Comparison of ENCODE assay signal across 11 cellular contexts in genomic region chr12:121026274-121027045, GRCh38.
A peak's percentile ranks its signal among the peaks of the same experiment; 100 is the strongest.
DNase-seq lines count a peak whose midpoint lies in the region; ATAC-seq and TF ChIP-seq lines count a peak whose summit lies in the region.
"Had no signal": no experiment of that assay in that cellular context is flagged by ENCODE, and none has a peak within 500 bp of the region (broad histone marks: within the 10 kb centered on the region; RNA-seq: fewer than 3 reads in every experiment).

No MANE protein-coding gene starts in this region.

- ATAC-seq in GM19328 (IDR thresholded peaks at IDR 0.05; ENCODE audit: unreplicated experiment), result no peak
- ATAC-seq: stimulated activated memory B cell treated with anti-CD40 and anti-IgM and Interleukin-4, amounts not matched to agents 10 μg/mL and 1 μg/mL and 100 μg/mL, for 72 hours had no signal

- H3K27ac ChIP-seq in duodenal mucosa (ENCODE audit: low read depth, low read length) (peak overlapping the region; percentile 81), parathyroid adenoma (peak overlapping the region; percentile 5)
- H3K27ac ChIP-seq: SJCRH30 had no signal

- H3K27me3 ChIP-seq in duodenal mucosa (ENCODE audit: control insufficient read depth in 1 of 2, insufficient read depth in 2 of 2, low read length in 2 of 2) (no peaks in the 10 kb centered on the region), parathyroid adenoma (ENCODE audit: control insufficient read depth, insufficient read depth, low read length) (no peaks in the 10 kb centered on the region)
- H3K27me3 ChIP-seq: SJCRH30 had no signal

- H3K36me3 ChIP-seq in duodenal mucosa (ENCODE audit: control insufficient read depth in 1 of 2, insufficient read depth in 2 of 2, low read length in 2 of 2) (no peaks in the 10 kb centered on the region), parathyroid adenoma (ENCODE audit: control insufficient read depth, insufficient read depth, low read length) (no peaks in the 10 kb centered on the region)
- H3K36me3 ChIP-seq: SJCRH30 had no signal

- peak; percentile 68 for DNase-seq in ELF-1 (ENCODE audit: low read depth, low spot score)
- peak; percentile 74 for DNase-seq in NB4 (ENCODE audit: low read depth)
- no peak for DNase-seq in COR-L47 (lab: John Stamatoyannopoulos, UW)
- DNase-seq in DMS153 (lab: John Stamatoyannopoulos, UW), result no peak
- DNase-seq: activated CD4-positive, alpha-beta T cell treated with anti-CD3 and anti-CD28 coated beads for 48 hours; activated effector memory CD4-positive, alpha-beta T cell treated with Interleukin-2 at 50 U/mL for 16 hours; SJCRH30 had no signal

- H2AFZ ChIP-seq in parathyroid adenoma, result peak overlapping the region; percentile 54

- no peaks in the 10 kb centered on the region for H3K9me3 ChIP-seq in duodenal mucosa (ENCODE audit: control insufficient read depth in 1 of 2, low read length in 2 of 2)
- H3K9me3 ChIP-seq in parathyroid adenoma (ENCODE audit: control insufficient read depth, low read length), result no peaks in the 10 kb centered on the region
- H3K9me3 ChIP-seq: SJCRH30 had no signal

- H3K9ac ChIP-seq in duodenal mucosa (ENCODE audit: low read depth in 1 of 2, low read length in 2 of 2) (peak overlapping the region; percentile 38 to 52), parathyroid adenoma (no peak overlapping the region)

- H3K4me1 ChIP-seq in duodenal mucosa (ENCODE audit: control insufficient read depth in 1 of 2, insufficient read depth in 2 of 2, low read length in 2 of 2), result peaks cover 5 to 11% of the 10 kb centered on the region in 2 donors
- H3K4me1 ChIP-seq in parathyroid adenoma, result peaks cover 4% of the 10 kb centered on the region
- H3K4me1 ChIP-seq: SJCRH30 had no signal

- TF ChIP-seq CTCF in NB4 (IDR thresholded peaks at IDR 0.05; ENCODE audit: low read depth, low read length), result no peak
- TF ChIP-seq CTCF in parathyroid adenoma (IDR thresholded peaks at IDR 0.05), result peak; percentile 21

- H3K79me2 ChIP-seq in parathyroid adenoma, result no peaks in the 10 kb centered on the region

- peak overlapping the region; percentile 17 for H3K4me2 ChIP-seq in parathyroid adenoma (ENCODE audit: low read length)

- H3K4me3 ChIP-seq in NB4 (ENCODE audit: low read depth, low read length) (no peak overlapping the region), duodenal mucosa (ENCODE audit: low read depth in 1 of 2, low read length in 2 of 2) (peak overlapping the region in 1 of 2 donors; percentile 10), parathyroid adenoma (ENCODE audit: low read depth, low read length) (no peak overlapping the region)
- H3K4me3 ChIP-seq: SJCRH30 had no signal

- no peak for TF ChIP-seq POLR2A in NB4 (IDR thresholded peaks at IDR 0.05; ENCODE audit: extremely low read depth, insufficient read length)

Comparison
In these comparisons a context has a peak if more than half of its experiments do, and no peak if none do; other contexts are left out.
1. DNase-seq: peak in ELF-1 (single experiment) and NB4 (single experiment); none in COR-L47 (single experiment) and DMS153 (single experiment).